In genomic region chr11:3894128-3894731, GRCh38 we compare ENCODE assay signal across 8 cellular contexts. TPM values are rescaled to one million over a fixed set of nuclear protein-coding genes. Genes with fewer than 3 reads are reported as not detected.
DNase-seq lines count a peak whose midpoint lies in the region; ATAC-seq and TF ChIP-seq lines count a peak whose summit lies in the region.

No MANE protein-coding gene starts in this region.

- H3K4me1 ChIP-seq in DND-41 (ENCODE audit: insufficient read depth, low read length) (peaks cover 49% of the 10 kb centered on the region), gastroesophageal sphincter (peaks cover 0 to 37% (median 2%) of the 10 kb centered on the region in 3 donors)

- peak overlapping the region; percentile 31 to 50 for H3K27ac Mint-ChIP-seq in activated naive CD4-positive, alpha-beta T cell treated with anti-CD3 and anti-CD28 coated beads, Interleukin-2, amount 50 U/mL, for 72 hours
- H3K27ac Mint-ChIP-seq in nephron progenitor cell, result peak overlapping the region; percentile 37

- H3K4me3 Mint-ChIP-seq in nephron progenitor cell, result no peak overlapping the region

- TF ChIP-seq CTCF in DND-41 (IDR thresholded peaks at IDR 0.05; ENCODE audit: borderline replicate concordance, extremely low read depth, low read length, poor library complexity, severe bottlenecking) (no peak), nephron progenitor cell (IDR thresholded peaks at IDR 0.05) (no peak), gastroesophageal sphincter (IDR thresholded peaks at IDR 0.05) (no peak)

- peak overlapping the region; percentile 29 for H3K9ac ChIP-seq in DND-41 (ENCODE audit: low read depth, low read length)

- H3K36me3 Mint-ChIP-seq in activated naive CD4-positive, alpha-beta T cell treated with anti-CD3 and anti-CD28 coated beads, Interleukin-2, amount 50 U/mL, for 72 hours, result peaks cover 0 to 14% of the 10 kb centered on the region in 2 donors
- no peaks in the 10 kb centered on the region for H3K36me3 Mint-ChIP-seq in nephron progenitor cell (ENCODE audit: low read depth)

- no peak for TF ChIP-seq EP300 in gastroesophageal sphincter (IDR thresholded peaks at IDR 0.05)

- peaks cover 5% of the 10 kb centered on the region for H3K27me3 Mint-ChIP-seq in nephron progenitor cell (ENCODE audit: low read depth, poor library complexity)

- DNase-seq in DND-41, result peak; percentile 90
- no peak for DNase-seq in activated naive CD4-positive, alpha-beta T cell treated with anti-CD3 and anti-CD28 coated beads, Interleukin-2, amount 50 U/mL, for 72 hours (ENCODE audit: low spot score in 2 of 2)
- DNase-seq in nephron progenitor cell, result no peak
- DNase-seq in HPDE6-E6E7 (ENCODE audit: extremely low spot score), result no peak
- DNase-seq in NCI-H187 (lab: John Stamatoyannopoulos, UW), result no peak

- H3K4me1 Mint-ChIP-seq in nephron progenitor cell, result peaks cover 6% of the 10 kb centered on the region

- H3K27ac ChIP-seq in DND-41 (ENCODE audit: low read length) (peak overlapping the region; percentile 75), gastroesophageal sphincter (peak overlapping the region in 1 of 4 donors; percentile 39)

- WGBS in gastroesophageal sphincter (ENCODE audit: low coverage in 1 of 2), 2 donors, result 49 to 83% methylated on average over 2 to 4 of the region's 5 CpGs

- ATAC-seq in DND-41 (ENCODE audit: insufficient read depth, low read depth), result peak; percentile 99
- peak; percentile 99 for ATAC-seq in GM19395 (IDR thresholded peaks at IDR 0.05; ENCODE audit: unreplicated experiment)
- peak; percentile 93 for ATAC-seq in HG03457 (IDR thresholded peaks at IDR 0.05; ENCODE audit: unreplicated experiment)
- ATAC-seq in activated naive CD4-positive, alpha-beta T cell treated with anti-CD3 and anti-CD28 coated beads, Interleukin-2, amount 50 U/mL, for 72 hours, result peak; percentile 32 to 41
- no peak for ATAC-seq in gastroesophageal sphincter

- no peaks in the 10 kb centered on the region for H4K20me1 ChIP-seq in DND-41 (ENCODE audit: insufficient read depth, low read length)

- H3K79me2 ChIP-seq in DND-41 (ENCODE audit: insufficient read depth, low read length), result peaks cover 59% of the 10 kb centered on the region

- H3K4me3 ChIP-seq in DND-41 (ENCODE audit: low read depth in 1 of 2, low read length in 2 of 2), result 0 out of 4 replicates have a peak overlapping the region, but pooled peaks of 1 of the 2 experiments have one; percentile 2
- H3K4me3 ChIP-seq in gastroesophageal sphincter, result no peak overlapping the region

- H3K27me3 ChIP-seq in DND-41 (ENCODE audit: insufficient read depth, low read length, poor library complexity) (no peaks in the 10 kb centered on the region), gastroesophageal sphincter (no peaks in the 10 kb centered on the region)

- no peak for TF ChIP-seq POLR2A in gastroesophageal sphincter (IDR thresholded peaks at IDR 0.05)

- H3K36me3 ChIP-seq in DND-41 (ENCODE audit: insufficient read depth, low read length) (no peaks in the 10 kb centered on the region), gastroesophageal sphincter (no peaks in the 10 kb centered on the region)

- no peaks in the 10 kb centered on the region for H3K9me3 ChIP-seq in DND-41 (ENCODE audit: insufficient read depth, low read length, severe bottlenecking)
- H3K9me3 ChIP-seq in gastroesophageal sphincter, result no peaks in the 10 kb centered on the region

- H3K4me2 ChIP-seq in DND-41 (ENCODE audit: insufficient read depth, low read length), result peak overlapping the region; percentile 49

- H2AFZ ChIP-seq in DND-41 (ENCODE audit: low read depth, low read length), result no peak overlapping the region

- H3K9me3 Mint-ChIP-seq in activated naive CD4-positive, alpha-beta T cell treated with anti-CD3 and anti-CD28 coated beads, Interleukin-2, amount 50 U/mL, for 72 hours, result no peaks in the 10 kb centered on the region
- H3K9me3 Mint-ChIP-seq in nephron progenitor cell, result peaks cover 4% of the 10 kb centered on the region

RNA-seq across cellular contexts. Expression of gene STIM1, which starts 38.8 kb away (rescaled TPM):
- 10 to 100 TPM; 75.8 to 88.8 TPM for total RNA-seq in activated naive CD4-positive, alpha-beta T cell treated with anti-CD3 and anti-CD28 coated beads, Interleukin-2, amount 50 U/mL, for 72 hours
- total RNA-seq in gastroesophageal sphincter, result 100 to 1,000 TPM in 1 of 4 donors, 10 to 100 TPM in 3; 42.4 to 114 (median 72.8) TPM

RNA-seq across cellular contexts. Expression of gene RHOG, which starts 53.5 kb away (rescaled TPM):
- total RNA-seq in activated naive CD4-positive, alpha-beta T cell treated with anti-CD3 and anti-CD28 coated beads, Interleukin-2, amount 50 U/mL, for 72 hours, result 100 to 1,000 TPM; 109 to 154 TPM
- 10 to 100 TPM; 31.9 to 67.4 (median 52.2) TPM for total RNA-seq in gastroesophageal sphincter
